ENCODE assay signal across 20 cellular contexts in the genomic region with DNA sequence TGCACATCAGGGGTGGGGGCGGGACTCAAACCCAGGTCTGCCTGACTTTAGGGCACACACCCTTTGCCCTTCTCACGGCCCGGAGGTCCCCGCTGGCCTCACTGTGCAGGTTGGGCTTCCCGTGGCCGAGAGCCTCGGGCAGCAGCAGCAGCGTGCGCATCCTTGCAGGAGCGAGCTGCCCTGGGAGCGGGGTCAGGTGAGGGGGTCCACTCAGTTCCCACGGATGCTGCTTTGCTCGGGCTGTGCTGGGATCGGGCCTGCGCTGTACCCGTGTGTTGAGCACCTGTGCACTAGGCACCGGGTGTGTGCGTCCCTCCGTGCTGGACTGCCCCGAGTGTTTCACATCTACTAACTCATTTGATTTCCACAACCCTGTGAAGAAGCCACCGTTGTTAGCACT. TPM values are rescaled to one million over a fixed set of nuclear protein-coding genes. Genes with fewer than 3 reads are reported as not detected.
DNase-seq lines count a peak whose midpoint lies in the region; ATAC-seq and TF ChIP-seq lines count a peak whose summit lies in the region.
"Had no signal": no experiment of that assay in that cellular context is flagged by ENCODE, and none has a peak within 500 bp of the region (broad histone marks: within the 10 kb centered on the region; RNA-seq: fewer than 3 reads in every experiment).

No MANE protein-coding gene starts in this region.

- POLR2A ChIA-PET in activated naive CD8-positive, alpha-beta T cell treated with anti-CD3 and anti-CD28 coated beads, Interleukin-2, amount 10 ng/mL, durations not matched to agents 7 days and 5 days (lab: Charles Lee), result interaction anchor here (1.7 kb wide), 1 partner anchor 8 kb away, joined by 5 read pairs; no protein-coding TSS in a partner anchor

- H3K27ac ChIP-seq in osteoblast (ENCODE audit: low read depth, low read length), result no peak overlapping the region

- H3K9me3 ChIP-seq in osteoblast (ENCODE audit: low read depth, low read length), result no peaks in the 10 kb centered on the region

- peaks cover 2% of the 10 kb centered on the region for H3K36me3 Mint-ChIP-seq in activated naive CD8-positive, alpha-beta T cell treated with anti-CD3 and anti-CD28 coated beads, Interleukin-2, amount 10 ng/mL, durations not matched to agents 7 days and 5 days
- H3K36me3 Mint-ChIP-seq in activated naive CD8-positive, alpha-beta T cell treated with anti-CD3 and anti-CD28 coated beads for 36 hours, result peaks cover 2% of the 10 kb centered on the region
- peaks cover 21% of the 10 kb centered on the region for H3K36me3 Mint-ChIP-seq in central memory CD8-positive, alpha-beta T cell (ENCODE audit: insufficient read depth)

- peak; percentile 24 for DNase-seq in activated naive CD8-positive, alpha-beta T cell treated with anti-CD3 and anti-CD28 coated beads, Interleukin-2, amount 10 ng/mL, durations not matched to agents 7 days and 5 days
- no peak for DNase-seq in activated naive CD8-positive, alpha-beta T cell treated with anti-CD3 and anti-CD28 coated beads for 36 hours
- no peak for DNase-seq in central memory CD8-positive, alpha-beta T cell (ENCODE audit: low spot score in 2 of 2)
- DNase-seq in osteoblast (ENCODE audit: insufficient read length, low spot score, missing footprints) (peak; percentile 29), foreskin fibroblast (no peak)
- DNase-seq: C1 segment of cervical spinal cord; CD4-positive, CD25-positive, alpha-beta regulatory T cell; CD8-positive, alpha-beta memory T cell; COR-L47; DMS 273 treated with DMSO at 0.1 percent for 48 hours; DMS53; DND-41; EL; GOT3; H7 had no signal

- no peaks in the 10 kb centered on the region for H3K27me3 ChIP-seq in osteoblast (ENCODE audit: insufficient read depth, low read length)

- peaks cover 10% of the 10 kb centered on the region for H4K20me1 ChIP-seq in osteoblast (ENCODE audit: insufficient read depth, low read length)

- TF ChIP-seq CTCF in osteoblast (IDR thresholded peaks at IDR 0.05; ENCODE audit: extremely low read depth, low read depth, low read length) (no peak), foreskin fibroblast (IDR thresholded peaks at IDR 0.05; ENCODE audit: low read depth, low read length) (no peak)

- H3K4me3 Mint-ChIP-seq in activated naive CD8-positive, alpha-beta T cell treated with anti-CD3 and anti-CD28 coated beads, Interleukin-2, amount 10 ng/mL, durations not matched to agents 7 days and 5 days, result no peak overlapping the region
- H3K4me3 Mint-ChIP-seq in activated naive CD8-positive, alpha-beta T cell treated with anti-CD3 and anti-CD28 coated beads for 36 hours, result no peak overlapping the region
- no peak overlapping the region for H3K4me3 Mint-ChIP-seq in central memory CD8-positive, alpha-beta T cell
- H3K4me3 Mint-ChIP-seq: B cell; CD4-positive, CD25-positive, alpha-beta regulatory T cell had no signal

- no peaks in the 10 kb centered on the region for H3K79me2 ChIP-seq in osteoblast (ENCODE audit: insufficient read depth, low read length)

- H3K4me3 ChIP-seq in osteoblast (ENCODE audit: insufficient read depth, low read length), result no peak overlapping the region
- H3K4me3 ChIP-seq in foreskin fibroblast (ENCODE audit: low read depth in 1 of 2, low read length in 2 of 2), result no peak overlapping the region
- H3K4me3 ChIP-seq: GM12878 had no signal

- no peak overlapping the region for H3K4me2 ChIP-seq in osteoblast (ENCODE audit: insufficient read depth, low read length)

- H2AFZ ChIP-seq in osteoblast (ENCODE audit: low read length), result no peak overlapping the region

- peaks cover 12% of the 10 kb centered on the region for H3K4me1 Mint-ChIP-seq in activated naive CD8-positive, alpha-beta T cell treated with anti-CD3 and anti-CD28 coated beads, Interleukin-2, amount 10 ng/mL, durations not matched to agents 7 days and 5 days
- H3K4me1 Mint-ChIP-seq in activated naive CD8-positive, alpha-beta T cell treated with anti-CD3 and anti-CD28 coated beads for 36 hours, result peaks cover 13% of the 10 kb centered on the region
- no peaks in the 10 kb centered on the region for H3K4me1 Mint-ChIP-seq in central memory CD8-positive, alpha-beta T cell

- no peaks in the 10 kb centered on the region for H3K36me3 ChIP-seq in osteoblast (ENCODE audit: insufficient read depth, low read length)

- peaks cover 11% of the 10 kb centered on the region for H3K4me1 ChIP-seq in osteoblast (ENCODE audit: insufficient read depth, low read length)

- H3K27ac Mint-ChIP-seq in activated naive CD8-positive, alpha-beta T cell treated with anti-CD3 and anti-CD28 coated beads, Interleukin-2, amount 10 ng/mL, durations not matched to agents 7 days and 5 days, result no peak overlapping the region
- H3K27ac Mint-ChIP-seq in activated naive CD8-positive, alpha-beta T cell treated with anti-CD3 and anti-CD28 coated beads for 36 hours, result no peak overlapping the region
- H3K27ac Mint-ChIP-seq in central memory CD8-positive, alpha-beta T cell (ENCODE audit: low read depth), result peak overlapping the region; percentile 78
- H3K27ac Mint-ChIP-seq: B cell; CD4-positive, CD25-positive, alpha-beta regulatory T cell had no signal

- no peaks in the 10 kb centered on the region for H3K9me3 Mint-ChIP-seq in activated naive CD8-positive, alpha-beta T cell treated with anti-CD3 and anti-CD28 coated beads, Interleukin-2, amount 10 ng/mL, durations not matched to agents 7 days and 5 days
- no peaks in the 10 kb centered on the region for H3K9me3 Mint-ChIP-seq in activated naive CD8-positive, alpha-beta T cell treated with anti-CD3 and anti-CD28 coated beads for 36 hours
- H3K9me3 Mint-ChIP-seq in central memory CD8-positive, alpha-beta T cell, result no peaks in the 10 kb centered on the region
- H3K9me3 Mint-ChIP-seq: CD4-positive, CD25-positive, alpha-beta regulatory T cell; CD8-positive, alpha-beta memory T cell had no signal

- no peak for ATAC-seq in activated naive CD8-positive, alpha-beta T cell treated with anti-CD3 and anti-CD28 coated beads, Interleukin-2, amount 10 ng/mL, durations not matched to agents 7 days and 5 days (ENCODE audit: low read depth)
- ATAC-seq in central memory CD8-positive, alpha-beta T cell (replicated peaks; ENCODE audit: extremely low read depth, poor library complexity, severe bottlenecking), result no peak
- no peak for ATAC-seq in HG03280 (IDR thresholded peaks at IDR 0.05; ENCODE audit: unreplicated experiment)
- ATAC-seq: GM12878, HCT116 had no signal

- H3K27me3 Mint-ChIP-seq in activated naive CD8-positive, alpha-beta T cell treated with anti-CD3 and anti-CD28 coated beads, Interleukin-2, amount 10 ng/mL, durations not matched to agents 7 days and 5 days, result no peaks in the 10 kb centered on the region
- H3K27me3 Mint-ChIP-seq in activated naive CD8-positive, alpha-beta T cell treated with anti-CD3 and anti-CD28 coated beads for 36 hours, result no peaks in the 10 kb centered on the region
- no peaks in the 10 kb centered on the region for H3K27me3 Mint-ChIP-seq in central memory CD8-positive, alpha-beta T cell
- H3K27me3 Mint-ChIP-seq: B cell; CD4-positive, CD25-positive, alpha-beta regulatory T cell; CD8-positive, alpha-beta memory T cell had no signal

RNA-seq across cellular contexts. Expression of a gene that starts 25.1 kb away (rescaled TPM):
- 10 to 100 TPM; 51.5 to 52.3 TPM for total RNA-seq in activated naive CD8-positive, alpha-beta T cell treated with anti-CD3 and anti-CD28 coated beads, Interleukin-2, amount 10 ng/mL, durations not matched to agents 7 days and 5 days
- total RNA-seq in activated naive CD8-positive, alpha-beta T cell treated with anti-CD3 and anti-CD28 coated beads for 36 hours, result 10 to 100 TPM; 22.3 to 24.6 TPM
- total RNA-seq in osteoblast, result 13.0 and 14.8 TPM in 2 replicates

RNA-seq across cellular contexts. Expression of a gene that starts 25.2 kb away (rescaled TPM):
- total RNA-seq in activated naive CD8-positive, alpha-beta T cell treated with anti-CD3 and anti-CD28 coated beads, Interleukin-2, amount 10 ng/mL, durations not matched to agents 7 days and 5 days, result 1 to 10 TPM; 2.2 to 2.9 TPM
- 1 to 10 TPM; 3.2 TPM for total RNA-seq in activated naive CD8-positive, alpha-beta T cell treated with anti-CD3 and anti-CD28 coated beads for 36 hours
- total RNA-seq in osteoblast, result 0.29 and 0.36 TPM in 2 replicates
- total RNA-seq: A172, GM12878 had no signal

Comparison
In these comparisons a context has a peak if more than half of its experiments do, and no peak if none do; other contexts are left out.
1. DNase-seq: peak in activated naive CD8-positive, alpha-beta T cell treated with anti-CD3 and anti-CD28 coated beads, Interleukin-2, amount 10 ng/mL, durations not matched to agents 7 days and 5 days (single experiment) and osteoblast (single experiment); none in activated naive CD8-positive, alpha-beta T cell treated with anti-CD3 and anti-CD28 coated beads for 36 hours (single experiment), central memory CD8-positive, alpha-beta T cell (0 of 2) and foreskin fibroblast (0 of 2).